9 cellular contexts compared by ENCODE assay signal in the genomic region with DNA sequence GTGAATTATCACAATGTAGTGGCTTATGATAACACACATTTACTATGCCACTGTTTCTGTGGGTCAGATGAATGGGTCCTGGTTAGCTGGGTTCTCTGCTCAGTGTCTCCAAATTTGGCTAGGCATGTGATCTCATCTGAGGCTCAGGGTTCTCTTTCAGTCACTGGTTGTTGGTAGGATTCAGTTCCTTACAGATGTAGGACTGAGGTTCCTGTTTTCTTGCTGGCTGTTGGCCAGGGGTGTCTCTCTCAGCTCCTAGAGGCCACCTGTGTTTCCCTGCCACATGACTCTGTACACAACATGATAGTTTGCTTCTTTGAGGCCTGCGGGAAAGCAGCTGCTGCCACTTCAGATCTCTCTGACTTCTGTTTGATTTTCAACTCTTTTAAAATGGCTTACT.
A peak's percentile ranks its signal among the peaks of the same experiment; 100 is the strongest.
DNase-seq lines count a peak whose midpoint lies in the region; ATAC-seq and TF ChIP-seq lines count a peak whose summit lies in the region.
"Had no signal": no experiment of that assay in that cellular context is flagged by ENCODE, and none has a peak within 500 bp of the region (broad histone marks: within the 10 kb centered on the region; RNA-seq: fewer than 3 reads in every experiment).

No MANE protein-coding gene starts in this region.

- DNase-seq in CD1c-positive myeloid dendritic cell (ENCODE audit: extremely low spot score) (peak; percentile 86), germinal center (ENCODE audit: low spot score) (peak; percentile 66), SHP77 treated with DMSO at 0.1 percent for 48 hours (lab: John Stamatoyannopoulos, UW) (no peak), NCI-H345 treated with DMSO at 0.1 percent for 48 hours (lab: John Stamatoyannopoulos, UW; ENCODE audit: unreplicated experiment) (no peak)

- peaks cover 86% of the 10 kb centered on the region for H3K36me3 Mint-ChIP-seq in stimulated activated naive CD8-positive, alpha-beta T cell treated with anti-CD3 and anti-CD28 coated beads, Interleukin-15, Interleukin-2, amounts not matched to agents 100 ng/mL and 50 ng/mL, for 24 hours (ENCODE audit: low read depth)

- no peaks in the 10 kb centered on the region for H3K9me3 Mint-ChIP-seq in stimulated activated naive CD8-positive, alpha-beta T cell treated with anti-CD3 and anti-CD28 coated beads, Interleukin-15, Interleukin-2, amounts not matched to agents 100 ng/mL and 50 ng/mL, for 24 hours

- H3K79me2 ChIP-seq in OCI-LY3 (ENCODE audit: low read length): peaks cover 86% of the 10 kb centered on the region

- H3K4me1 ChIP-seq in OCI-LY3 (ENCODE audit: low read length): peaks cover 69% of the 10 kb centered on the region

- TF ChIP-seq CTCF in OCI-LY3 (IDR thresholded peaks at IDR 0.05; ENCODE audit: low read depth, low read length): no peak

- H3K4me3 ChIP-seq in OCI-LY3 (ENCODE audit: low read length): peak overlapping the region; percentile 58
- H3K4me3 ChIP-seq: ascending aorta had no signal

- H2AFZ ChIP-seq in OCI-LY3 (ENCODE audit: low read depth, low read length): no peak overlapping the region

- H3K27ac Mint-ChIP-seq in stimulated activated naive CD8-positive, alpha-beta T cell treated with anti-CD3 and anti-CD28 coated beads, Interleukin-15, Interleukin-2, amounts not matched to agents 100 ng/mL and 50 ng/mL, for 24 hours: peak overlapping the region; percentile 53

- H3K9me3 ChIP-seq in OCI-LY3 (ENCODE audit: insufficient read depth, low read length): no peaks in the 10 kb centered on the region
- H3K9me3 ChIP-seq: ascending aorta had no signal

- peak overlapping the region; percentile 81 for H3K4me2 ChIP-seq in OCI-LY3 (ENCODE audit: low read length)

- 0 out of 2 replicates have a peak, but pooled peaks cover 3% of the 10 kb centered on the region for H4K20me1 ChIP-seq in OCI-LY3 (ENCODE audit: insufficient read depth, low read length)

- H3K36me3 ChIP-seq in OCI-LY3 (replicated peaks; ENCODE audit: low read depth, low read length): peaks cover 74% of the 10 kb centered on the region

- peak overlapping the region; percentile 98 for H3K27ac ChIP-seq in OCI-LY3 (ENCODE audit: low read length)
- H3K27ac ChIP-seq: ascending aorta had no signal

- peak overlapping the region; percentile 73 for H3K9ac ChIP-seq in OCI-LY3 (ENCODE audit: low read length)

- ATAC-seq in GM19035 (IDR thresholded peaks at IDR 0.05; ENCODE audit: unreplicated experiment): peak; percentile 91
- ATAC-seq in HG03103 (IDR thresholded peaks at IDR 0.05; ENCODE audit: low read depth, unreplicated experiment): peak; percentile 90

- no peaks in the 10 kb centered on the region for H3K27me3 Mint-ChIP-seq in stimulated activated naive CD8-positive, alpha-beta T cell treated with anti-CD3 and anti-CD28 coated beads, Interleukin-15, Interleukin-2, amounts not matched to agents 100 ng/mL and 50 ng/mL, for 24 hours

- H3K27me3 ChIP-seq in OCI-LY3 (ENCODE audit: low read depth, low read length): no peaks in the 10 kb centered on the region
- H3K27me3 ChIP-seq: ascending aorta had no signal

- H3K4me3 Mint-ChIP-seq in stimulated activated naive CD8-positive, alpha-beta T cell treated with anti-CD3 and anti-CD28 coated beads, Interleukin-15, Interleukin-2, amounts not matched to agents 100 ng/mL and 50 ng/mL, for 24 hours: peak overlapping the region; percentile 72

- peaks cover 85% of the 10 kb centered on the region for H3K4me1 Mint-ChIP-seq in stimulated activated naive CD8-positive, alpha-beta T cell treated with anti-CD3 and anti-CD28 coated beads, Interleukin-15, Interleukin-2, amounts not matched to agents 100 ng/mL and 50 ng/mL, for 24 hours (ENCODE audit: low read depth)

Comparison
In these comparisons a context has a peak if more than half of its experiments do, and no peak if none do; other contexts are left out.
1. DNase-seq: peak in CD1c-positive myeloid dendritic cell (single experiment) and germinal center (single experiment); none in SHP77 treated with DMSO at 0.1 percent for 48 hours (single experiment) and NCI-H345 treated with DMSO at 0.1 percent for 48 hours (single experiment).